In the genomic region with DNA sequence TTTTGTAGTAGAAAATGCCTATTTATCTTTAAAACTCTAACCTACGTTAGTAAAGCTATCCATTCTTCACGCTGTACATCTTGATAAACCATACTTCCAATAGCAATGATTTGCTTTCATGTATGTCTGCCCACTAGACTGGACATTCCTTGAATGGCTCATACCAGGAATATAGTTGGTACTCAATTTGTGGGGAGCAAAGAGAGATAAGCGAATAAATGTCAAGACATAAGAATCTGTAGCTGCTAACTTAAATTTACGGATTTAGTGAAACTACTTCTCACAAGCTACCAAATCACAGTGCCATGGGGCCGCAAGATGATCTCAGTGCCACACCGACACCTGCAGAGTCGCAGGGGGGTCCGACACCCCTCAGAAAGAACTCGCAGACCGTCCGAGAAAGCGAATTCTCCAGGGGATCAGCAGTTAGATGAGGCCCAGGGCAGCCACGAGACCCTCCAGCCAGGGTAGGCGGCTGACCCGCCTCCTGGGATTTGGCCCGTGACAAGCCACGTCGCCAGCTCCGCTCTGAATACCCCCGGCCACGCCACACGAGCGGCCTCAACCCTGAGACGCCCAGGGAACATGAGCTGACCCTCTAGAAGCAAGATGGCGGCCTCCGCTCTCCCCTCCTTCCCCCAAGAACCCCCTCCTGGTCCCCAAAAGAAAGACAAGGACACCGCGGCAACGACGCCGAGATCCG, we compare ENCODE assay signal across 8 cellular contexts. TPM values are rescaled to one million over a fixed set of nuclear protein-coding genes. Genes with fewer than 3 reads are reported as not detected.
DNase-seq lines count a peak whose midpoint lies in the region; ATAC-seq, FAIRE-seq and TF ChIP-seq lines count a peak whose summit lies in the region.

No MANE protein-coding gene starts in this region.

- DNase-seq in GM12891 (ENCODE audit: insufficient read length, low spot score): no peak
- DNase-seq in SK-N-MC (ENCODE audit: low read depth, low spot score): no peak
- DNase-seq in esophagus squamous epithelium (lab: John Stamatoyannopoulos, UW): no peak
- DNase-seq in osteoblast (ENCODE audit: insufficient read length, low spot score, missing footprints): no peak
- no peak for DNase-seq in activated effector memory CD4-positive, alpha-beta T cell treated with Interleukin-2 at 50 U/mL for 16 hours
- no peak for DNase-seq in NCI-H69 (lab: John Stamatoyannopoulos, UW)
- DNase-seq in activated CD4-positive, CD25-positive, alpha-beta regulatory T cell (lab: John Stamatoyannopoulos, UW): no peak

- H3K4me3 ChIP-seq in SK-N-MC: peak overlapping the region; percentile 91
- H3K4me3 ChIP-seq in esophagus squamous epithelium: peak overlapping the region; percentile 82 to 98 (median 88)
- peak overlapping the region; percentile 84 for H3K4me3 ChIP-seq in osteoblast (ENCODE audit: insufficient read depth, low read length)

- peaks cover 10 to 49% (median 11%) of the 10 kb centered on the region in 3 donors for H3K4me1 ChIP-seq in esophagus squamous epithelium
- H3K4me1 ChIP-seq in osteoblast (ENCODE audit: insufficient read depth, low read length): peaks cover 42% of the 10 kb centered on the region

- TF ChIP-seq POLR2A in GM12891 (IDR thresholded peaks at IDR 0.05; ENCODE audit: low read depth, low read length) (no peak), esophagus squamous epithelium (IDR thresholded peaks at IDR 0.05) (no peak)

- H3K9me3 ChIP-seq in SK-N-MC (ENCODE audit: low read depth, low read length): no peaks in the 10 kb centered on the region
- H3K9me3 ChIP-seq in esophagus squamous epithelium: no peaks in the 10 kb centered on the region
- no peaks in the 10 kb centered on the region for H3K9me3 ChIP-seq in osteoblast (ENCODE audit: low read depth, low read length)

- WGBS in esophagus squamous epithelium, 2 donors: 30 to 61% methylated on average over 4 to 19 of the region's 32 CpGs

- H3K4me2 ChIP-seq in osteoblast (ENCODE audit: insufficient read depth, low read length): peak overlapping the region; percentile 83

- no peak for FAIRE-seq in GM12891 (lab: Jason Lieb, UNC)

- peak overlapping the region; percentile 84 for H3K27ac ChIP-seq in SK-N-MC
- peak overlapping the region; percentile 91 to 96 (median 93) for H3K27ac ChIP-seq in esophagus squamous epithelium
- H3K27ac ChIP-seq in osteoblast (ENCODE audit: low read depth, low read length): peak overlapping the region; percentile 98

- H4K20me1 ChIP-seq in osteoblast (ENCODE audit: insufficient read depth, low read length): peaks cover 18% of the 10 kb centered on the region

- H2AFZ ChIP-seq in osteoblast (ENCODE audit: low read length): peak overlapping the region; percentile 75

- TF ChIP-seq CTCF in esophagus squamous epithelium (IDR thresholded peaks at IDR 0.05) (no peak), osteoblast (IDR thresholded peaks at IDR 0.05; ENCODE audit: extremely low read depth, low read depth, low read length) (no peak)

- peaks cover 43% of the 10 kb centered on the region for H3K79me2 ChIP-seq in osteoblast (ENCODE audit: insufficient read depth, low read length)

- H3K27me3 ChIP-seq in esophagus squamous epithelium (no peaks in the 10 kb centered on the region), osteoblast (ENCODE audit: insufficient read depth, low read length) (no peaks in the 10 kb centered on the region)

- intact Hi-C loops in esophagus squamous epithelium (cut with DNase I): no loop called here

- peak overlapping the region; percentile 96 for H3K9ac ChIP-seq in SK-N-MC (ENCODE audit: insufficient read length)

- 0 out of 2 replicates have a peak, but pooled peaks cover 4% of the 10 kb centered on the region for H3K36me3 ChIP-seq in SK-N-MC (ENCODE audit: insufficient read depth, low read length)
- no peaks in the 10 kb centered on the region for H3K36me3 ChIP-seq in esophagus squamous epithelium
- H3K36me3 ChIP-seq in osteoblast (ENCODE audit: insufficient read depth, low read length): no peaks in the 10 kb centered on the region

- ATAC-seq in HG02642 (IDR thresholded peaks at IDR 0.05; ENCODE audit: poor library complexity, unreplicated experiment): peak; percentile 27

TF ChIP-seq in GM12891, 5 proteins besides CTCF, POLR2A, EP300 and RAD21:
- TF ChIP-seq POU2F2 (IDR thresholded peaks at IDR 0.05; ENCODE audit: low read depth, low read length) (no peak), POLR2AphosphoS5 (IDR thresholded peaks at IDR 0.05; ENCODE audit: low read depth, low read length) (0 out of 2 replicates have a peak, but pooled peaks have one; percentile 23), SPI1 (IDR thresholded peaks at IDR 0.05; ENCODE audit: low read depth, low read length) (no peak), TAF1 (IDR thresholded peaks at IDR 0.05; ENCODE audit: low read depth, low read length) (no peak), PAX5 (IDR thresholded peaks at IDR 0.05; ENCODE audit: insufficient read depth, low read length, severe bottlenecking) (no peak)

RNA-seq across cellular contexts. Expression of gene RALA, which starts 0.6 kb away (rescaled TPM):
- 16.3 TPM for polyA plus RNA-seq in GM12891 (2012; ENCODE audit: low read depth, missing spikeins)
- total RNA-seq in esophagus squamous epithelium (10 to 100 TPM; 32.8 to 49.6 (median 39.9) TPM), osteoblast (38.4 and 44.5 TPM in 2 replicates)

RNA-seq across cellular contexts. Expression of gene YAE1, which starts 56.6 kb away (rescaled TPM):
- polyA plus RNA-seq in GM12891 (2012; ENCODE audit: low read depth, missing spikeins): 8.4 TPM
- total RNA-seq in esophagus squamous epithelium: 10 to 100 TPM in 3 of 4 donors, 1 to 10 TPM in 1; 3.6 to 23.1 (median 14.6) TPM
- total RNA-seq in osteoblast: 29.0 and 32.7 TPM in 2 replicates
